Comparison of ENCODE assay signal across 11 cellular contexts in genomic region chr21:39863111-39863510, GRCh38. TPM values are rescaled to one million over a fixed set of nuclear protein-coding genes. Genes with fewer than 3 reads are reported as not detected.
DNase-seq lines count a peak whose midpoint lies in the region; ATAC-seq and TF ChIP-seq lines count a peak whose summit lies in the region.
"Had no signal": no experiment of that assay in that cellular context is flagged by ENCODE, and none has a peak within 500 bp of the region (broad histone marks: within the 10 kb centered on the region; RNA-seq: fewer than 3 reads in every experiment).

No MANE protein-coding gene starts in this region.

- intact Hi-C loops in MCF 10A (cut with micrococcal nuclease), result no loop called here
- intact Hi-C loops in breast epithelium (cut with DNase I; ENCODE audit: low total_unique reads), result no loop called here

- H3K9me3 ChIP-seq in breast epithelium (no peaks in the 10 kb centered on the region), T-helper 17 cell (ENCODE audit: control insufficient read depth, low read length, poor library complexity, severe bottlenecking) (no peaks in the 10 kb centered on the region), HAP-1 (no peaks in the 10 kb centered on the region)
- H3K9me3 ChIP-seq: right atrium auricular region had no signal

- TF ChIP-seq CTCF in MCF 10A (IDR thresholded peaks at IDR 0.05; ENCODE audit: unreplicated experiment) (no peak), breast epithelium (IDR thresholded peaks at IDR 0.05) (no peak), epithelial cell of esophagus (IDR thresholded peaks at IDR 0.05; ENCODE audit: insufficient read depth, low read depth, low read length, missing control alignments) (no peak)

- ATAC-seq in GM21423 (IDR thresholded peaks at IDR 0.05; ENCODE audit: unreplicated experiment) (no peak), T-helper 17 cell (no peak), HG03342 (IDR thresholded peaks at IDR 0.05; ENCODE audit: unreplicated experiment) (no peak)

- H3K4me1 Mint-ChIP-seq in MCF 10A (ENCODE audit: insufficient read depth, unreplicated experiment), result no peaks in the 10 kb centered on the region
- H3K4me1 Mint-ChIP-seq in T-helper 17 cell, result peaks cover 3% of the 10 kb centered on the region

- no peak for TF ChIP-seq POLR2A in breast epithelium (IDR thresholded peaks at IDR 0.05)

- CTCF ChIA-PET in MCF 10A (lab: Yijun Ruan, JAX), result interaction anchor here (0.5 to 2.5 kb wide), 2 partner anchors 257 to 559 kb away, joined by 3 to 23 read pairs; no protein-coding TSS in a partner anchor

- H3K36me3 ChIP-seq in breast epithelium, result no peaks in the 10 kb centered on the region
- H3K36me3 ChIP-seq in HAP-1 (replicated peaks), result no peaks in the 10 kb centered on the region
- H3K36me3 ChIP-seq: right atrium auricular region had no signal

- DNase-seq in MCF 10A (ENCODE audit: unreplicated experiment) (peak; percentile 6), breast epithelium (ENCODE audit: low spot score in 2 of 2) (no peak), NCI-H524 (lab: John Stamatoyannopoulos, UW) (peak; percentile 88 to 93), epithelial cell of esophagus (ENCODE audit: low read depth) (peak; percentile 1), T-helper 17 cell (no peak), HAP-1 (ENCODE audit: low spot score in 2 of 2) (no peak)

- H3K4me3 ChIP-seq in breast epithelium, result no peak overlapping the region
- no peak overlapping the region for H3K4me3 ChIP-seq in epithelial cell of esophagus (ENCODE audit: low read length)
- no peak overlapping the region for H3K4me3 ChIP-seq in HAP-1
- H3K4me3 ChIP-seq: right atrium auricular region had no signal

- no peak overlapping the region for H3K27ac ChIP-seq in breast epithelium
- H3K27ac ChIP-seq: right atrium auricular region had no signal

- H3K4me3 Mint-ChIP-seq in MCF 10A (ENCODE audit: unreplicated experiment) (no peak overlapping the region), T-helper 17 cell (no peak overlapping the region)

- H3K4me1 ChIP-seq in breast epithelium (no peaks in the 10 kb centered on the region), HAP-1 (no peaks in the 10 kb centered on the region)
- H3K4me1 ChIP-seq: right atrium auricular region had no signal

- in situ Hi-C loops in HAP-1 (cut with MboI; ENCODE audit: low sequenced_read_pairs), result no loop called here

- POLR2A ChIA-PET in MCF 10A (lab: Yijun Ruan, JAX), result no interaction called here

- H3K36me3 Mint-ChIP-seq in MCF 10A (ENCODE audit: insufficient read depth, unreplicated experiment), result no peaks in the 10 kb centered on the region
- H3K36me3 Mint-ChIP-seq in T-helper 17 cell (ENCODE audit: low read depth), result no peaks in the 10 kb centered on the region

- H3K27me3 Mint-ChIP-seq in MCF 10A (ENCODE audit: insufficient read depth, unreplicated experiment), result peaks cover 45% of the 10 kb centered on the region
- peaks cover 21% of the 10 kb centered on the region for H3K27me3 Mint-ChIP-seq in T-helper 17 cell

- H3K27ac Mint-ChIP-seq in MCF 10A (ENCODE audit: low read depth, unreplicated experiment) (no peak overlapping the region), T-helper 17 cell (no peak overlapping the region)

- no TSS peak for BruUV-seq in MCF 10A (replicated peaks; lab: Mats Ljungman, UMichigan)

- H3K9me3 Mint-ChIP-seq in MCF 10A (ENCODE audit: unreplicated experiment), result no peaks in the 10 kb centered on the region

- peaks cover 0 to 7% of the 10 kb centered on the region in 2 donors for H3K27me3 ChIP-seq in breast epithelium
- H3K27me3 ChIP-seq in HAP-1 (ENCODE audit: low read depth), result no peaks in the 10 kb centered on the region
- H3K27me3 ChIP-seq: right atrium auricular region had no signal

RNA-seq across cellular contexts. Expression of gene PCP4, which starts 4.1 kb away (rescaled TPM):
- total RNA-seq in MCF 10A (2022), result not detected in 2 replicates
- 1 to 10 TPM in 2 of 3 donors, not detected in 1; 2.3 TPM for total RNA-seq in breast epithelium
- not detected for total RNA-seq in T-helper 17 cell
- total RNA-seq: mononuclear cell, RPMI7951 had no signal

Comparison
In these comparisons a context has a peak if more than half of its experiments do, and no peak if none do; other contexts are left out.
1. DNase-seq: peak in MCF 10A (single experiment), NCI-H524 (2 of 2) and epithelial cell of esophagus (single experiment); none in breast epithelium (0 of 2), T-helper 17 cell (0 of 3) and HAP-1 (0 of 2).